ENCODE assay signal across 18 cellular contexts in the genomic region with DNA sequence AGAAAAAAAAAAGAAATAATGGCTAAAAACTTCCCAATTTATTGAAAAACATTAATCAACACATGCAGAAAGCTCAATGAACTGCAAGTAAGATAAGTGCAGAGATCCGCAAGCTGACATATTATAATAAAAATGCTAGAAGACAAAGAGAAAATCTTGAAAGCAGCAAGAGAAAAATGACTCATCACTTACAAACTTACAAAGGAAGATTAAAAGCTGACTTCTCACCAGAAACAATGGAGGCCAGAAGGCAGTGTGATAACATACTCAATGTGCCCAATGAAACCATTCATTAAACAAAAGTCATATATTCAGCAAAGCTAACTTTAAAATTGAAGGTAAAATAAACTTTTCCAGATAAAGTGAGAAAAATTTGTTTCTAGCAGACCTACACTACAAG. TPM values are rescaled to one million over a fixed set of nuclear protein-coding genes. Genes with fewer than 3 reads are reported as not detected.
A peak's percentile ranks its signal among the peaks of the same experiment; 100 is the strongest.
DNase-seq lines count a peak whose midpoint lies in the region; FAIRE-seq and TF ChIP-seq lines count a peak whose summit lies in the region.
"Had no signal": no experiment of that assay in that cellular context is flagged by ENCODE, and none has a peak within 500 bp of the region (broad histone marks: within the 10 kb centered on the region; RNA-seq: fewer than 3 reads in every experiment).

No MANE protein-coding gene starts in this region.

- H3K4me3 ChIP-seq in A673 (ENCODE audit: low read depth, low read length, poor library complexity, severe bottlenecking), result no peak overlapping the region
- H3K4me3 ChIP-seq in bronchial epithelial cell (ENCODE audit: low read depth, low read length), result no peak overlapping the region
- no peak overlapping the region for H3K4me3 ChIP-seq in fibroblast of the aortic adventitia (ENCODE audit: low read depth, low read length)
- H3K4me3 ChIP-seq: PC-9 had no signal

- H3K27ac ChIP-seq in A673 (ENCODE audit: low read depth, low read length, poor library complexity, severe bottlenecking) (no peak overlapping the region), RWPE1 (no peak overlapping the region)
- H3K27ac ChIP-seq: PC-9 had no signal

- H3K27me3 ChIP-seq in A673 (replicated peaks; ENCODE audit: insufficient read depth, low read depth, low read length, poor library complexity) (no peaks in the 10 kb centered on the region), bronchial epithelial cell (ENCODE audit: control insufficient read depth, insufficient read depth, low read length) (no peaks in the 10 kb centered on the region)

- CTCF ChIA-PET in A673 (lab: Charles Lee) (no interaction called here), RWPE1 (lab: Yijun Ruan, JAX) (no interaction called here)

- BruUV-seq in A673 (replicated peaks; lab: Mats Ljungman, UMichigan), result no TSS peak

- no peaks in the 10 kb centered on the region for H3K9me3 ChIP-seq in A673 (ENCODE audit: low read depth, low read length, poor library complexity, severe bottlenecking)

- intact Hi-C loops in A673 (cut with micrococcal nuclease; ENCODE audit: unreplicated experiment), result loop anchor here (10.0 kb wide), 1 partner anchor 308 kb away; no protein-coding TSS in a partner anchor

- H3K36me3 ChIP-seq in A673 (ENCODE audit: insufficient read depth, low read length, poor library complexity, severe bottlenecking) (no peaks in the 10 kb centered on the region), bronchial epithelial cell (ENCODE audit: control insufficient read depth, insufficient read depth, low read length) (no peaks in the 10 kb centered on the region)

- DNase-seq in A673 (ENCODE audit: low spot score) (peak; percentile 12), M059J (ENCODE audit: low read depth) (peak; percentile 34), bronchial epithelial cell (ENCODE audit: low read depth) (peak; percentile 25), fibroblast of the aortic adventitia (ENCODE audit: low read depth) (peak; percentile 63), RWPE1 (ENCODE audit: low spot score) (no peak), NK-92 (lab: John Stamatoyannopoulos, UW; ENCODE audit: unreplicated experiment) (no peak), LoVo (ENCODE audit: low spot score) (no peak)
- DNase-seq in activated naive CD4-positive, alpha-beta T cell treated with Interleukin-2 at 50 U/mL for 16 hours, result no peak
- DNase-seq: ACHN; CD4-positive, CD25-positive, alpha-beta regulatory T cell; DMS53; GOT3; NCI-H1048; NCI-H1436 treated with DMSO at 0.1 percent for 48 hours; NCI-H2081; NCI-H510A; NCI-H774; PC-9 had no signal

- no peak for FAIRE-seq in bronchial epithelial cell (lab: Jason Lieb, UNC)

- TF ChIP-seq CTCF in A673 (conservative IDR thresholded peaks at IDR 0.05; ENCODE audit: low read depth, low read length) (no peak), bronchial epithelial cell (IDR thresholded peaks at IDR 0.05; ENCODE audit: insufficient read depth, low read length, severe bottlenecking) (no peak), fibroblast of the aortic adventitia (IDR thresholded peaks at IDR 0.05; ENCODE audit: insufficient read depth, low read length) (no peak), RWPE1 (conservative IDR thresholded peaks at IDR 0.05; ENCODE audit: low read depth) (no peak)

- H3K4me1 ChIP-seq in A673 (ENCODE audit: insufficient read depth, low read length, poor library complexity, severe bottlenecking), result no peaks in the 10 kb centered on the region

- POLR2A ChIA-PET in A673 (lab: Charles Lee; ENCODE audit: low non-redundant PET), result no interaction called here
- POLR2A ChIA-PET in RWPE1 (lab: Yijun Ruan, JAX; ENCODE audit: low non-redundant PET), result no interaction called here

RNA-seq across cellular contexts. Expression of gene BRWD3, which starts 7.3 kb away (rescaled TPM):
- total RNA-seq in A673 (2021) (31.9 and 32.0 TPM in 2 replicates), bronchial epithelial cell (8.2 and 9.9 TPM in 2 replicates), fibroblast of the aortic adventitia (ENCODE audit: low replicate concordance) (7.6 and 14.8 TPM in 2 replicates)
- total RNA-seq in M059J (2014; rRNA removed; shearing (Covaris generic)), result 6.2 and 6.4 TPM in 2 replicates

Comparison
In these comparisons a context has a peak if more than half of its experiments do, and no peak if none do; other contexts are left out.
1. DNase-seq: peak in A673 (single experiment), M059J (single experiment), bronchial epithelial cell (single experiment) and fibroblast of the aortic adventitia (single experiment); none in activated naive CD4-positive, alpha-beta T cell treated with Interleukin-2 at 50 U/mL for 16 hours (single experiment), RWPE1 (single experiment), NK-92 (single experiment) and LoVo (single experiment).